ENCODE assay signal across 18 cellular contexts in the genomic region with DNA sequence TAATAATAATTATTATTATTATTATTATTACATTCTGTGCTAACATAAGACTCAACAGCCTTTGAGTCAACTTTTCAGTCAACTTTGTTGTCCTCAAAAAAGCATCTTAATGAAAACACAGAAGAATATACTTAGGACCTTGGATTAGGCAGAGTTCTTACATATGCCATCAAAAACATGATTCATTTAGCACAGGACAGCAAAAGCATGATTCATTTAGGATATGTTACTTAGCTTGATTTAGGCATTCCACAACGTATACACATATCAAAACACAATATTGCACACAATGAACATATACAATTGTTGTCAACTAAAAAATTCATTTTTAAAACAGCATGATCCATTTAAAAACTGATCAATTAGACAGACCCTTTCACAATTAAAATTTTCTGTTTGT.
DNase-seq lines count a peak whose midpoint lies in the region; ATAC-seq and TF ChIP-seq lines count a peak whose summit lies in the region.
"Had no signal": no experiment of that assay in that cellular context is flagged by ENCODE, and none has a peak within 500 bp of the region (broad histone marks: within the 10 kb centered on the region; RNA-seq: fewer than 3 reads in every experiment).

No MANE protein-coding gene starts in this region.

- no peak overlapping the region for H3K27ac Mint-ChIP-seq in activated CD8-positive, alpha-beta T cell treated with anti-CD3 and anti-CD28 coated beads, Interleukin-2, amount 10 ng/mL, durations not matched to agents 7 days and 5 days
- H3K27ac Mint-ChIP-seq: CD14-positive monocyte, GM23338, T-cell had no signal

- no peak for ATAC-seq in GM18498 (IDR thresholded peaks at IDR 0.05; ENCODE audit: unreplicated experiment)
- ATAC-seq in activated CD8-positive, alpha-beta T cell treated with anti-CD3 and anti-CD28 coated beads, Interleukin-2, amount 10 ng/mL, durations not matched to agents 7 days and 5 days: no peak
- ATAC-seq: GM12878, GM23338, T-cell had no signal

- H3K4me1 Mint-ChIP-seq in activated CD8-positive, alpha-beta T cell treated with anti-CD3 and anti-CD28 coated beads, Interleukin-2, amount 10 ng/mL, durations not matched to agents 7 days and 5 days (ENCODE audit: low read depth): no peaks in the 10 kb centered on the region
- H3K4me1 Mint-ChIP-seq: CD14-positive monocyte, GM23338 had no signal

- no peaks in the 10 kb centered on the region for H3K9me3 Mint-ChIP-seq in activated CD8-positive, alpha-beta T cell treated with anti-CD3 and anti-CD28 coated beads, Interleukin-2, amount 10 ng/mL, durations not matched to agents 7 days and 5 days (ENCODE audit: insufficient read depth)
- H3K9me3 Mint-ChIP-seq: CD14-positive monocyte, GM23338, T-cell had no signal

- CTCF ChIA-PET in activated CD8-positive, alpha-beta T cell treated with anti-CD3 and anti-CD28 coated beads, Interleukin-2, amount 10 ng/mL, durations not matched to agents 7 days and 5 days (lab: Charles Lee): no interaction called here

- DNase-seq in HCEC 1CT: peak; percentile 76
- DNase-seq in RPMI7951 (ENCODE audit: low read depth): peak; percentile 31
- peak; percentile 53 for DNase-seq in fibroblast of mammary gland (ENCODE audit: low read depth)
- no peak for DNase-seq in DMS 273 treated with DMSO at 0.1 percent for 48 hours (lab: John Stamatoyannopoulos, UW)
- DNase-seq in activated CD8-positive, alpha-beta T cell treated with anti-CD3 and anti-CD28 coated beads, Interleukin-2, amount 10 ng/mL, durations not matched to agents 7 days and 5 days: no peak
- no peak for DNase-seq in activated gamma-delta T cell (lab: John Stamatoyannopoulos, UW)
- DNase-seq: Kasumi-1; NCI-H1105; NCI-H2081 treated with DMSO at 0.1 percent for 48 hours; NCI-H748 treated with DMSO at 0.1 percent for 48 hours; NK-92 treated with Interleukin-12 subunit alpha and Interleukin-12 subunit beta, amount 100 ng/mL, for 24 hours; SHP77; T-cell had no signal

- no peak for TF ChIP-seq CTCF in fibroblast of mammary gland (conservative IDR thresholded peaks at IDR 0.05; ENCODE audit: control insufficient read depth, insufficient read depth, low read depth, low read length)

- no peaks in the 10 kb centered on the region for H3K36me3 Mint-ChIP-seq in activated CD8-positive, alpha-beta T cell treated with anti-CD3 and anti-CD28 coated beads, Interleukin-2, amount 10 ng/mL, durations not matched to agents 7 days and 5 days (ENCODE audit: low read depth)
- H3K36me3 Mint-ChIP-seq: CD14-positive monocyte, T-cell had no signal

- peaks cover 5% of the 10 kb centered on the region for H3K27me3 Mint-ChIP-seq in activated CD8-positive, alpha-beta T cell treated with anti-CD3 and anti-CD28 coated beads, Interleukin-2, amount 10 ng/mL, durations not matched to agents 7 days and 5 days (ENCODE audit: low read depth)

- no peak overlapping the region for H3K4me3 ChIP-seq in fibroblast of mammary gland (ENCODE audit: control insufficient read depth, low read depth, low read length)
- H3K4me3 ChIP-seq: GM12878, GM23338, SK-N-MC had no signal

- no peak overlapping the region for H3K4me3 Mint-ChIP-seq in activated CD8-positive, alpha-beta T cell treated with anti-CD3 and anti-CD28 coated beads, Interleukin-2, amount 10 ng/mL, durations not matched to agents 7 days and 5 days
- H3K4me3 Mint-ChIP-seq: CD14-positive monocyte, GM23338, T-cell had no signal

- POLR2A ChIA-PET in activated CD8-positive, alpha-beta T cell treated with anti-CD3 and anti-CD28 coated beads, Interleukin-2, amount 10 ng/mL, durations not matched to agents 7 days and 5 days (lab: Charles Lee): no interaction called here

Comparison
In these comparisons a context has a peak if more than half of its experiments do, and no peak if none do; other contexts are left out.
1. DNase-seq: peak in HCEC 1CT (single experiment), RPMI7951 (single experiment) and fibroblast of mammary gland (single experiment); none in DMS 273 treated with DMSO at 0.1 percent for 48 hours (single experiment), activated CD8-positive, alpha-beta T cell treated with anti-CD3 and anti-CD28 coated beads, Interleukin-2, amount 10 ng/mL, durations not matched to agents 7 days and 5 days (single experiment) and activated gamma-delta T cell (single experiment).